In the genomic region with DNA sequence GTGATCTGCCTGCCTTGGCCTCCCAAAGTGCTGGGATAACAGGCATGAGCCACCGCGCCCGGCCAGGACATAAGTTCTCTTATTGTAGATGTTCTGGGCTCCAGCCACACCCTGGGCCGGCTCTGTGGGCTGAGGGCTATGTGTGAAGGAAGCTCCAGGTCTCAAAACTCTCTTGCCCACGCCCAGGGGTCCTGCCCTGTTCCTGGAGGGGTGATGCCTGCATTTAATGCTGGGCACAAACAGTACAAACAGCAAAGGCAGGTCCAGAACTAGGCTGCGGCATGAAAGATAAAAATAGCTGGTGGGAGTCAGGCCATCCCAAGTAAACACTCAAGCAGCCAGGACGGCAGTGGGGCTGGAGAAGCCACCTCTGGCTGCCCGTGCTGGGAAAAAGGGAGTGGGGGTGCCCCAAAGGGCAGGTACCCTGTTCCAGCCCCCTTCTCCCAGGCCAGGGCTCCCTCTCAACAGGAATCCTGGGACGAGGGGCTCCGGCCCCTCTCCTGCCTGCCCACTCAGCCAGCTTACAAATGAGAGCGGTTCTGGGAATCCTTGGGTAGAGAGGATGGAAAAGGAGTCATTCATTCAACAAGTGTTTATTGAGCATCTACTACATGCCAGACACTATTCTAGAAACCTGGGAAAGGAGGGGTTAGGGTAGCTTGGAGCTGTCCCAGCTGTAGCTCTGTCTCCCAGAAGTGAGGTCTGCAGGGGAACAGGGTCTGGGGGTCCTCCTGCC, we compare ENCODE assay signal across 2 cellular contexts.
TF ChIP-seq lines count a peak whose summit lies in the region.

No MANE protein-coding gene starts in this region.

TF ChIP-seq in HCT116, 20 proteins besides CTCF, POLR2A, EP300 and RAD21:
- TF ChIP-seq ELF1 (IDR thresholded peaks at IDR 0.05; ENCODE audit: borderline replicate concordance, low read depth): no peak
- TF ChIP-seq, protein P1, sequence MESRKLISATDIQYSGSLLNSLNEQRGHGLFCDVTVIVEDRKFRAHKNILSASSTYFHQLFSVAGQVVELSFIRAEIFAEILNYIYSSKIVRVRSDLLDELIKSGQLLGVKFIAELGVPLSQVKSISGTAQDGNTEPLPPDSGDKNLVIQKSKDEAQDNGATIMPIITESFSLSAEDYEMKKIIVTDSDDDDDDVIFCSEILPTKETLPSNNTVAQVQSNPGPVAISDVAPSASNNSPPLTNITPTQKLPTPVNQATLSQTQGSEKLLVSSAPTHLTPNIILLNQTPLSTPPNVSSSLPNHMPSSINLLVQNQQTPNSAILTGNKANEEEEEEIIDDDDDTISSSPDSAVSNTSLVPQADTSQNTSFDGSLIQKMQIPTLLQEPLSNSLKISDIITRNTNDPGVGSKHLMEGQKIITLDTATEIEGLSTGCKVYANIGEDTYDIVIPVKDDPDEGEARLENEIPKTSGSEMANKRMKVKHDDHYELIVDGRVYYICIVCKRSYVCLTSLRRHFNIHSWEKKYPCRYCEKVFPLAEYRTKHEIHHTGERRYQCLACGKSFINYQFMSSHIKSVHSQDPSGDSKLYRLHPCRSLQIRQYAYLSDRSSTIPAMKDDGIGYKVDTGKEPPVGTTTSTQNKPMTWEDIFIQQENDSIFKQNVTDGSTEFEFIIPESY (IDR thresholded peaks at IDR 0.05; ENCODE audit: extremely low read depth, insufficient replicate concordance, low read length): no peak
- no peak for TF ChIP-seq TCF7L2 (IDR thresholded peaks at IDR 0.05; ENCODE audit: borderline replicate concordance, extremely low read depth, insufficient read depth, insufficient read length)
- no peak for TF ChIP-seq CBX3 (IDR thresholded peaks at IDR 0.05; ENCODE audit: low read depth)
- no peak for TF ChIP-seq EGR1 (IDR thresholded peaks at IDR 0.05; ENCODE audit: low read depth)
- no peak for TF ChIP-seq EZH2phosphoT487 (IDR thresholded peaks at IDR 0.05; ENCODE audit: borderline replicate concordance)
- TF ChIP-seq JUND (IDR thresholded peaks at IDR 0.05): no peak
- TF ChIP-seq SP1 (IDR thresholded peaks at IDR 0.05; ENCODE audit: low read depth): no peak
- TF ChIP-seq POLR2AphosphoS5 (IDR thresholded peaks at IDR 0.05; ENCODE audit: low read depth, low read length): no peak
- TF ChIP-seq ATF3 (IDR thresholded peaks at IDR 0.05): no peak
- TF ChIP-seq ZNF274 (IDR thresholded peaks at IDR 0.05; ENCODE audit: low read depth, low read length): no peak
- no peak for TF ChIP-seq YY1 (IDR thresholded peaks at IDR 0.05; ENCODE audit: extremely low read depth, insufficient replicate concordance, low read depth, low read length)
- TF ChIP-seq SRF (IDR thresholded peaks at IDR 0.05; ENCODE audit: low read depth): no peak
- no peak for TF ChIP-seq CEBPB (IDR thresholded peaks at IDR 0.05; ENCODE audit: low read depth)
- TF ChIP-seq ZFX (IDR thresholded peaks at IDR 0.05): no peak
- no peak for TF ChIP-seq EZH2 (IDR thresholded peaks at IDR 0.05)
- no peak for TF ChIP-seq SIN3A (IDR thresholded peaks at IDR 0.05; ENCODE audit: low read depth)
- TF ChIP-seq REST (IDR thresholded peaks at IDR 0.05; ENCODE audit: low read depth): no peak

TF ChIP-seq in GM12891, 5 proteins besides CTCF, POLR2A, EP300 and RAD21:
- TF ChIP-seq POLR2AphosphoS5 (IDR thresholded peaks at IDR 0.05; ENCODE audit: low read depth, low read length) (no peak), PAX5 (IDR thresholded peaks at IDR 0.05; ENCODE audit: insufficient read depth, low read length, severe bottlenecking) (no peak), TAF1 (IDR thresholded peaks at IDR 0.05; ENCODE audit: low read depth, low read length) (no peak), POU2F2 (IDR thresholded peaks at IDR 0.05; ENCODE audit: low read depth, low read length) (no peak), SPI1 (IDR thresholded peaks at IDR 0.05; ENCODE audit: low read depth, low read length) (no peak)
